Comparison of ENCODE assay signal across 11 cellular contexts in the genomic region with DNA sequence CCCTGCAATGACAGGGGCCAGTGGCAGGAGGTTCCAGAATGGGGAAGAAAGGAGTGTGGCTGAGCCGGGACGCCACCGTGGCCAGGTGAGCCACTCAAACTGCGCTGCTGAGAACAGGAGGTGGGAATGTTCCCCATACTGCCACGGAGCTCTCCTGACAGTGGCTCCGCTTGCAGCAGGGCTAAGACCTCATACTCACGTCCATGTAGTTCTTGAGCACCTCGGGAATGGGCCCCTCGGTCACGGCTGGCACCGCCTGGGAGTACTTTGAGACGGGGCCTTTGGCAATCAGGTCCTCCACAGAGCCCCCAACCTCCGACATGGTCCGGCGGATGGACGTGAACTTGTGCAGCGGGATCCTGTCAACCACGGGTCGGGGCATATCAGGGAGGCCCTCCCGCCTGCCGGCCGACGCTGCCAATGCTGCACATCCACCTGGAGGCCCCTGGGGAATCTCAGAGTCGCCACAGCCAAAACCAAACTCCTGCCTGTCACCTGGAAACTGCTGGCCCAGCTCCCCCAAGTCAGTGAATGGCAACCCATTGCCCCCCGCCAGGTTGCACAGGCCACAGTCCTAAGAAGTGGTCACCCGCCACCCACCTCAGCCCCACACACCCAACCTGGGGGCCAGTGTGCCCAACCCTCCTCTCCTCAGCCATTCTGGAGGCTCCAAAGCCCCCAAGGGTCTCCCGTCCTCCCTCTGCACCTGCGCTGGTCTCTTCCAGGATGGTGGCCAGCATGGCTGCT. TPM values are rescaled to one million over a fixed set of nuclear protein-coding genes. Genes with fewer than 3 reads are reported as not detected.
A peak's percentile ranks its signal among the peaks of the same experiment; 100 is the strongest.
DNase-seq lines count a peak whose midpoint lies in the region; ATAC-seq and TF ChIP-seq lines count a peak whose summit lies in the region.
"Had no signal": no experiment of that assay in that cellular context is flagged by ENCODE, and none has a peak within 500 bp of the region (broad histone marks: within the 10 kb centered on the region; RNA-seq: fewer than 3 reads in every experiment).

No MANE protein-coding gene starts in this region.

- peaks cover 3% of the 10 kb centered on the region for H3K36me3 Mint-ChIP-seq in activated CD4-positive, alpha-beta T cell treated with anti-CD3 and anti-CD28 coated beads, Interleukin-2, amount 10 ng/mL, durations not matched to agents 24 days and 14 days (ENCODE audit: low read depth)
- H3K36me3 Mint-ChIP-seq: naive B cell had no signal

- DNase-seq in activated CD4-positive, alpha-beta T cell treated with anti-CD3 and anti-CD28 coated beads, Interleukin-2, amount 10 ng/mL, durations not matched to agents 24 days and 14 days = no peak
- no peak for DNase-seq in activated CD4-positive, alpha-beta T cell treated with anti-CD3 and anti-CD28 coated beads for 1 hour
- DNase-seq in coronary artery (ENCODE audit: low spot score) (no peak), thyroid gland (no peak), GDM1 (lab: John Stamatoyannopoulos, UW) (no peak), MV-4-11 (lab: John Stamatoyannopoulos, UW) (no peak)
- DNase-seq: activated gamma-delta T cell, naive B cell, NCI-H524 had no signal

- no peak for ATAC-seq in HG02884 (IDR thresholded peaks at IDR 0.05; ENCODE audit: unreplicated experiment)

- H3K27me3 ChIP-seq in muscle layer of colon (ENCODE audit: control insufficient read depth in 1 of 2, insufficient read depth in 2 of 2, low read length in 2 of 2) (no peaks in the 10 kb centered on the region), thyroid gland (no peaks in the 10 kb centered on the region)

- no peaks in the 10 kb centered on the region for H3K9me3 ChIP-seq in muscle layer of colon (ENCODE audit: low read length)
- no peaks in the 10 kb centered on the region for H3K9me3 ChIP-seq in thyroid gland

- no peaks in the 10 kb centered on the region for H3K9me3 Mint-ChIP-seq in activated CD4-positive, alpha-beta T cell treated with anti-CD3 and anti-CD28 coated beads, Interleukin-2, amount 10 ng/mL, durations not matched to agents 24 days and 14 days
- H3K9me3 Mint-ChIP-seq: naive B cell had no signal

- H3K4me3 Mint-ChIP-seq in activated CD4-positive, alpha-beta T cell treated with anti-CD3 and anti-CD28 coated beads, Interleukin-2, amount 10 ng/mL, durations not matched to agents 24 days and 14 days = peak overlapping the region; percentile 63

- TF ChIP-seq POLR2A in thyroid gland (IDR thresholded peaks at IDR 0.05) = no peak

- no peak overlapping the region for H3K27ac Mint-ChIP-seq in activated CD4-positive, alpha-beta T cell treated with anti-CD3 and anti-CD28 coated beads, Interleukin-2, amount 10 ng/mL, durations not matched to agents 24 days and 14 days

- peaks cover 42% of the 10 kb centered on the region for H3K4me1 Mint-ChIP-seq in activated CD4-positive, alpha-beta T cell treated with anti-CD3 and anti-CD28 coated beads, Interleukin-2, amount 10 ng/mL, durations not matched to agents 24 days and 14 days

- peaks cover 13% of the 10 kb centered on the region for H3K36me3 ChIP-seq in muscle layer of colon (ENCODE audit: insufficient read depth, low read length)
- peaks cover 10 to 28% of the 10 kb centered on the region in 2 donors for H3K36me3 ChIP-seq in thyroid gland

- H3K4me1 ChIP-seq in muscle layer of colon (ENCODE audit: insufficient read depth, low read length) (peaks cover 33% of the 10 kb centered on the region), thyroid gland (peaks cover 25 to 42% of the 10 kb centered on the region in 2 donors)

- intact Hi-C loops in activated CD4-positive, alpha-beta T cell treated with anti-CD3 and anti-CD28 coated beads, Interleukin-2, amount 10 ng/mL, durations not matched to agents 24 days and 14 days (cut with micrococcal nuclease) = no loop called here
- intact Hi-C loops in thyroid gland (cut with DNase I) = no loop called here

- H3K27ac ChIP-seq in coronary artery (peak overlapping the region; percentile 89 to 94), muscle layer of colon (ENCODE audit: low read depth, low read length) (no peak overlapping the region), thyroid gland (peak overlapping the region in 2 of 3 donors; percentile 70 to 78)

- H3K4me3 ChIP-seq in coronary artery (peak overlapping the region; percentile 98), muscle layer of colon (ENCODE audit: low read depth in 1 of 2, low read length in 2 of 2) (no peak overlapping the region), thyroid gland (replicated peaks in 1 of 3) (no peak overlapping the region)

- TF ChIP-seq CTCF in coronary artery (IDR thresholded peaks at IDR 0.05) (no peak), thyroid gland (IDR thresholded peaks at IDR 0.05) (no peak)

- peak overlapping the region; percentile 21 for H3K9ac ChIP-seq in muscle layer of colon (ENCODE audit: low read length)

- no peaks in the 10 kb centered on the region for H3K27me3 Mint-ChIP-seq in activated CD4-positive, alpha-beta T cell treated with anti-CD3 and anti-CD28 coated beads, Interleukin-2, amount 10 ng/mL, durations not matched to agents 24 days and 14 days
- H3K27me3 Mint-ChIP-seq: naive B cell had no signal

- WGBS in thyroid gland, 2 donors = 85 to 89% methylated on average over 13 to 17 of the region's 28 CpGs

RNA-seq across cellular contexts. Expression of a gene that starts 2.4 kb away (rescaled TPM):
- total RNA-seq in activated CD4-positive, alpha-beta T cell treated with anti-CD3 and anti-CD28 coated beads, Interleukin-2, amount 10 ng/mL, durations not matched to agents 24 days and 14 days = 59.8 and 66.1 TPM in 2 replicates
- 100 to 1,000 TPM; 363 to 577 (median 457) TPM for total RNA-seq in thyroid gland

RNA-seq across cellular contexts. Expression of a gene that starts 10.9 kb away (rescaled TPM):
- total RNA-seq in activated CD4-positive, alpha-beta T cell treated with anti-CD3 and anti-CD28 coated beads, Interleukin-2, amount 10 ng/mL, durations not matched to agents 24 days and 14 days = 0.12 and 0.14 TPM in 2 replicates
- total RNA-seq in thyroid gland = 100 to 1,000 TPM in 1 of 4 donors, 1 to 10 TPM in 1, under 1 TPM in 1, not detected in 1; 0.22 to 126 (median 1.5) TPM
